Comparison of ENCODE assay signal across 12 cellular contexts in genomic region chr21:39345440-39345839, GRCh38. TPM values are rescaled to one million over a fixed set of nuclear protein-coding genes. Genes with fewer than 3 reads are reported as not detected.
DNase-seq lines count a peak whose midpoint lies in the region; ATAC-seq, FAIRE-seq and TF ChIP-seq lines count a peak whose summit lies in the region.
"Had no signal": no experiment of that assay in that cellular context is flagged by ENCODE, and none has a peak within 500 bp of the region (broad histone marks: within the 10 kb centered on the region; RNA-seq: fewer than 3 reads in every experiment).

No MANE protein-coding gene starts in this region.

- H3K23me2 ChIP-seq in H1 (ENCODE audit: low read depth, low read length), result peaks cover 3% of the 10 kb centered on the region

- TF ChIP-seq CTCF in H1 (IDR thresholded peaks at IDR 0.05; ENCODE audit: control extremely low read depth in 1 of 3, insufficient read depth in 1 of 3, low read depth in 1 of 3, low read length in 3 of 3) (no peak), neural progenitor cell (IDR thresholded peaks at IDR 0.05) (no peak)

- 97% methylated on average over 6 of the region's 6 CpGs; no CpG with 5 or more reads in 1 of the 2 experiments for WGBS in H1 (ENCODE audit: extremely low coverage in 1 of 2, insufficient coverage in 1 of 2, insufficient read length in 1 of 2, insufficient replicate concordance in 2 of 2, low coverage in 1 of 2, low lambda C conversion rate in 2 of 2, missing lambda C conversion rate in 1 of 2), 2 experiments

- peaks cover 63% of the 10 kb centered on the region for H3K36me3 ChIP-seq in Karpas-422 (ENCODE audit: insufficient read depth, low read length)
- H3K36me3 ChIP-seq in H1 (ENCODE audit: control insufficient read depth in 2 of 4, insufficient read depth in 4 of 4, low read length in 3 of 4), result peaks cover 20 to 69% (median 39%) of the 10 kb centered on the region in 4 experiments
- H3K36me3 ChIP-seq in neural progenitor cell, result peaks cover 39% of the 10 kb centered on the region

- no peak overlapping the region for H2BK12ac ChIP-seq in H1 (ENCODE audit: low read depth, low read length)

- H3K56ac ChIP-seq in H1 (replicated peaks; ENCODE audit: insufficient read length, low read depth, low read length), result no peak overlapping the region

- no peak overlapping the region for H2AFZ ChIP-seq in Karpas-422 (ENCODE audit: low read length)
- H2AFZ ChIP-seq in H1 (ENCODE audit: low read length), result no peak overlapping the region
- H2AFZ ChIP-seq in neural progenitor cell (replicated peaks), result no peak overlapping the region

- peak overlapping the region; percentile 90 for H3K4me2 ChIP-seq in Karpas-422 (ENCODE audit: low read depth, low read length, poor library complexity, severe bottlenecking)
- H3K4me2 ChIP-seq in H1 (ENCODE audit: insufficient read depth in 1 of 2, low read depth in 2 of 2, low read length in 2 of 2), result peak overlapping the region; percentile 50 to 79
- H3K4me2 ChIP-seq in neural progenitor cell, result peak overlapping the region; percentile 88

- H3K9me3 ChIP-seq in Karpas-422 (ENCODE audit: low read length) (no peaks in the 10 kb centered on the region), H1 (ENCODE audit: insufficient read depth in 2 of 2, low read depth in 1 of 2, low read length in 1 of 2) (no peaks in the 10 kb centered on the region), neural progenitor cell (ENCODE audit: low read depth) (no peaks in the 10 kb centered on the region)

- no peaks in the 10 kb centered on the region; the same call in 1 of the 2 replicates for H3K79me1 ChIP-seq in H1 (ENCODE audit: low read depth, low read length)

- H2BK5ac ChIP-seq in H1 (ENCODE audit: low read depth, low read length), result no peak overlapping the region

- H3K23ac ChIP-seq in H1 (ENCODE audit: insufficient read length), result no peak overlapping the region

- peaks cover 34% of the 10 kb centered on the region for H4K20me1 ChIP-seq in Karpas-422 (ENCODE audit: insufficient read depth, low read depth, low read length)
- peaks cover 8 to 14% of the 10 kb centered on the region in 2 experiments for H4K20me1 ChIP-seq in H1 (replicated peaks in 1 of 2; ENCODE audit: control insufficient read depth in 1 of 2, insufficient read depth in 2 of 2, low read length in 2 of 2)
- H4K20me1 ChIP-seq in neural progenitor cell (ENCODE audit: low read depth), result peaks cover 54% of the 10 kb centered on the region

- H3K9me2 ChIP-seq in Karpas-422 (replicated peaks; ENCODE audit: insufficient read depth, low read length), result no peaks in the 10 kb centered on the region

- peak overlapping the region; percentile 93 for H3K4me3 Mint-ChIP-seq in neural progenitor cell
- H3K4me3 Mint-ChIP-seq in effector memory CD8-positive, alpha-beta T cell, result peak overlapping the region in 1 of 2 donors; percentile 4
- H3K4me3 Mint-ChIP-seq: T-helper 1 cell treated with Interleukin-12 subunit alpha and Interleukin-12 subunit beta and Interleukin-4 antibody, amounts not matched to agents 30 μg/mL and 1 μg/mL, for 36 hours had no signal

- H2BK15ac ChIP-seq in H1 (ENCODE audit: low read length), result no peak overlapping the region

- H3K27me3 Mint-ChIP-seq in neural progenitor cell (ENCODE audit: insufficient read depth, low read depth), result no peaks in the 10 kb centered on the region
- H3K27me3 Mint-ChIP-seq in effector memory CD8-positive, alpha-beta T cell, result no peaks in the 10 kb centered on the region

- no peak overlapping the region for H4K8ac ChIP-seq in H1 (ENCODE audit: extremely low read depth, insufficient read depth, low read length)

- FAIRE-seq in H1 (lab: Jason Lieb, UNC), result no peak

- POLR2A ChIA-PET in H1 (lab: Charles Lee; ENCODE audit: partially characterized antibody), result interaction anchor here (0.7 to 5.2 kb wide), 18 partner anchors 8 to 104 kb away, joined by 3 to 80 read pairs (median 4); partner anchors contain the start of genes BRWD1 and LCA5L

- peaks cover 37% of the 10 kb centered on the region for H3K4me1 Mint-ChIP-seq in neural progenitor cell
- H3K4me1 Mint-ChIP-seq in effector memory CD8-positive, alpha-beta T cell (ENCODE audit: low read depth in 2 of 2), result peaks cover 29% of the 10 kb centered on the region in 2 donors

- no peak overlapping the region for H2BK20ac ChIP-seq in H1 (ENCODE audit: low read length)

- H3K4me3 ChIP-seq in Karpas-422 (ENCODE audit: low read length) (peak overlapping the region; percentile 98; the same call in 1 of the 2 replicates), H1 (ENCODE audit: extremely low read depth in 1 of 4, insufficient read depth in 2 of 4, low read depth in 3 of 4, low read length in 4 of 4) (peak overlapping the region in 1 of 4 experiments; percentile 100; a peak in 2 of 8 replicates), neural progenitor cell (peak overlapping the region; percentile 92)

- TF ChIP-seq POLR2A in H1 (IDR thresholded peaks at IDR 0.05; ENCODE audit: control extremely low read depth in 1 of 2, low read depth in 2 of 2, low read length in 2 of 2), result no peak; a peak in 1 of 3 replicates

- no peak overlapping the region for H3K14ac ChIP-seq in H1 (ENCODE audit: insufficient read length)

- H3K9ac ChIP-seq in Karpas-422 (ENCODE audit: low read length) (peak overlapping the region; percentile 98; the same call in 1 of the 2 replicates), H1 (replicated peaks in 1 of 4; ENCODE audit: extremely low read depth in 1 of 4, low read depth in 3 of 4, low read length in 3 of 4) (peak overlapping the region in 2 of 4 experiments; percentile 6 to 10; a peak in 2 of 7 replicates), neural progenitor cell (no peak overlapping the region)

- no peak overlapping the region for H3K18ac ChIP-seq in H1 (ENCODE audit: extremely low read depth, low read length)

- H4K5ac ChIP-seq in H1 (ENCODE audit: insufficient read length, low read depth, low read length), result no peak overlapping the region

- H3K79me2 ChIP-seq in Karpas-422 (ENCODE audit: low read length) (peaks cover 40% of the 10 kb centered on the region), H1 (ENCODE audit: control insufficient read depth in 1 of 2, insufficient read depth in 2 of 2, low read length in 2 of 2) (peaks cover 10 to 35% of the 10 kb centered on the region in 2 experiments), neural progenitor cell (ENCODE audit: low read depth) (peaks cover 54% of the 10 kb centered on the region)

- CTCF ChIA-PET in H1 (lab: Charles Lee; ENCODE audit: partially characterized antibody), result interaction anchor here (1.0 to 1.5 kb wide), 2 partner anchors 32 to 35 kb away, joined by 3 to 5 read pairs; partner anchors contain the start of gene BRWD1

- no peak overlapping the region for H4K91ac ChIP-seq in H1 (replicated peaks; ENCODE audit: insufficient read length, low read length)

- H3K27me3 ChIP-seq in Karpas-422 (ENCODE audit: low read length) (no peaks in the 10 kb centered on the region), H1 (replicated peaks in 1 of 4; ENCODE audit: control insufficient read depth in 3 of 4, extremely low read depth in 1 of 4, insufficient read depth in 3 of 4, low read length in 3 of 4) (no peaks in the 10 kb centered on the region), neural progenitor cell (no peaks in the 10 kb centered on the region)

- no peak for ATAC-seq in HG02884 (IDR thresholded peaks at IDR 0.05; ENCODE audit: unreplicated experiment)
- ATAC-seq in effector memory CD8-positive, alpha-beta T cell (replicated peaks), result no peak

- peak; percentile 65 for DNase-seq in NCI-H82 (lab: John Stamatoyannopoulos, UW)
- DNase-seq in NCI-H82 treated with DMSO at 0.1 percent for 48 hours (lab: John Stamatoyannopoulos, UW; ENCODE audit: unreplicated experiment), result no peak
- no peak for DNase-seq in Karpas-422
- DNase-seq in H1 (ENCODE audit: low read depth in 1 of 2, low spot score in 2 of 2), result no peak
- no peak for DNase-seq in neural progenitor cell (ENCODE audit: low spot score)
- DNase-seq in effector memory CD8-positive, alpha-beta T cell, result no peak
- no peak for DNase-seq in NCI-H2081 (lab: John Stamatoyannopoulos, UW)
- DNase-seq: GF-D8; NCI-H1092; NK-92 treated with Interleukin-12 subunit alpha and Interleukin-12 subunit beta, amount 100 ng/mL, for 24 hours had no signal

- H3K27ac ChIP-seq in Karpas-422 (ENCODE audit: low read length) (peak overlapping the region; percentile 94), H1 (ENCODE audit: low read depth, low read length) (no peak overlapping the region), neural progenitor cell (no peak overlapping the region)

- no peaks in the 10 kb centered on the region for H3K9me3 Mint-ChIP-seq in neural progenitor cell
- no peaks in the 10 kb centered on the region for H3K9me3 Mint-ChIP-seq in effector memory CD8-positive, alpha-beta T cell
- H3K9me3 Mint-ChIP-seq: T-helper 1 cell treated with Interleukin-12 subunit alpha and Interleukin-12 subunit beta and Interleukin-4 antibody, amounts not matched to agents 30 μg/mL and 1 μg/mL, for 36 hours had no signal

- H3K36me3 Mint-ChIP-seq in neural progenitor cell, result peaks cover 51% of the 10 kb centered on the region
- peaks cover 76% of the 10 kb centered on the region for H3K36me3 Mint-ChIP-seq in effector memory CD8-positive, alpha-beta T cell (ENCODE audit: insufficient read depth)

- H3F3A ChIP-seq in neural progenitor cell (ENCODE audit: low read depth), result peaks cover 62% of the 10 kb centered on the region

- peaks cover 46% of the 10 kb centered on the region for H3K4me1 ChIP-seq in Karpas-422 (ENCODE audit: low read length)
- peaks cover 3 to 10% (median 5%) of the 10 kb centered on the region in 4 experiments; a peak in 6 of 7 replicates for H3K4me1 ChIP-seq in H1 (replicated peaks in 1 of 4; ENCODE audit: control insufficient read depth in 3 of 4, insufficient read depth in 4 of 4, low read length in 3 of 4)
- peaks cover 21% of the 10 kb centered on the region for H3K4me1 ChIP-seq in neural progenitor cell

- H3K27ac Mint-ChIP-seq in neural progenitor cell, result no peak overlapping the region
- peak overlapping the region in 1 of 2 donors; percentile 93 for H3K27ac Mint-ChIP-seq in effector memory CD8-positive, alpha-beta T cell
- H3K27ac Mint-ChIP-seq: T-helper 1 cell treated with Interleukin-12 subunit alpha and Interleukin-12 subunit beta and Interleukin-4 antibody, amounts not matched to agents 30 μg/mL and 1 μg/mL, for 36 hours had no signal

- no peak for TF ChIP-seq EP300 in H1 (IDR thresholded peaks at IDR 0.05; ENCODE audit: borderline replicate concordance in 1 of 2, low read depth in 2 of 2, low read length in 2 of 2)

- H2BK120ac ChIP-seq in H1 (replicated peaks; ENCODE audit: low read depth, low read length), result no peak overlapping the region

- no peak overlapping the region for H3K4ac ChIP-seq in H1 (replicated peaks; ENCODE audit: insufficient read length, low read depth, low read length)

- H2AK5ac ChIP-seq in H1 (ENCODE audit: low read depth, low read length), result no peak overlapping the region

- no peak for TF ChIP-seq RAD21 in H1 (IDR thresholded peaks at IDR 0.05 in 1 of 2, conservative IDR thresholded peaks at IDR 0.05 in 1 of 2; ENCODE audit: low read depth in 2 of 2, low read length in 2 of 2)

RNA-seq across cellular contexts. Expression of gene HMGN1, which starts 3.4 kb away (rescaled TPM):
- 430 and 561 TPM in 2 replicates for total RNA-seq in Karpas-422 (2014; rRNA removed; shearing (Covaris generic); ENCODE audit: low replicate concordance)
- 505 and 530 TPM in 2 replicates for total RNA-seq in H1 (2021; fragmentation: NEBNext Ultra II Directional; extraction: Animal tissue kit (Norgen Biotek cat#: 25700))
- polyA plus RNA-seq in H1 (2011; rRNA removed), result 146 and 279 TPM in 2 replicates
- polyA plus RNA-seq in H1 (2011; cell fraction: cytosol; rRNA removed), result 336 TPM
- 72.7 TPM for polyA plus RNA-seq in H1 (2011; cell fraction: nucleus; rRNA removed)
- 291 to 554 TPM (median 407 TPM) in 4 replicates for polyA plus RNA-seq in H1 (2012, experiment 1 of 2)
- polyA plus RNA-seq in H1 (2012, experiment 2 of 2), result 88.6 TPM
- polyA plus RNA-seq in H1 (2013, experiment 1 of 2), result 433 TPM
- polyA plus RNA-seq in H1 (2013, experiment 2 of 2), result 457 TPM
- 41.6 and 46.0 TPM in 2 replicates for polyA minus RNA-seq in H1 (2011; rRNA and poly(A)+ RNA removed)
- 111 TPM for polyA minus RNA-seq in H1 (2011; cell fraction: cytosol; rRNA and poly(A)+ RNA removed)
- polyA minus RNA-seq in H1 (2011; cell fraction: nucleus; rRNA and poly(A)+ RNA removed), result 83.1 TPM
- 516 and 903 TPM in 2 replicates for total RNA-seq in neural progenitor cell (ENCODE audit: low replicate concordance)

RNA-seq across cellular contexts. Expression of gene BRWD1, which starts 32.0 kb away (rescaled TPM):
- 78.1 and 141 TPM in 2 replicates for total RNA-seq in Karpas-422 (2014; rRNA removed; shearing (Covaris generic); ENCODE audit: low replicate concordance)
- 45.2 and 47.3 TPM in 2 replicates for total RNA-seq in H1 (2021; fragmentation: NEBNext Ultra II Directional; extraction: Animal tissue kit (Norgen Biotek cat#: 25700))
- polyA plus RNA-seq in H1 (2011; rRNA removed), result 7.0 and 9.3 TPM in 2 replicates
- polyA plus RNA-seq in H1 (2011; cell fraction: cytosol; rRNA removed), result 12.8 TPM
- polyA plus RNA-seq in H1 (2011; cell fraction: nucleus; rRNA removed), result 6.4 TPM
- 7.6 to 14.8 TPM (median 10.5 TPM) in 4 replicates for polyA plus RNA-seq in H1 (2012, experiment 1 of 2)
- 2.0 TPM for polyA plus RNA-seq in H1 (2012, experiment 2 of 2)
- polyA plus RNA-seq in H1 (2013, experiment 1 of 2), result 11.6 TPM
- 10.6 TPM for polyA plus RNA-seq in H1 (2013, experiment 2 of 2)
- 51.2 and 69.2 TPM in 2 replicates for polyA minus RNA-seq in H1 (2011; rRNA and poly(A)+ RNA removed)
- polyA minus RNA-seq in H1 (2011; cell fraction: cytosol; rRNA and poly(A)+ RNA removed), result 29.4 TPM
- polyA minus RNA-seq in H1 (2011; cell fraction: nucleus; rRNA and poly(A)+ RNA removed), result 132 TPM
- total RNA-seq in neural progenitor cell (ENCODE audit: low replicate concordance), result 85.0 and 130 TPM in 2 replicates
